ENCODE assay signal across 1 cellular context in genomic region chr3:177145954-177146353, GRCh38.
TF ChIP-seq lines count a peak whose summit lies in the region.

No MANE protein-coding gene starts in this region.

TF ChIP-seq in GM23338, 12 proteins besides CTCF, POLR2A, EP300 and RAD21 (continued from another document):
- TF ChIP-seq ETS1 (IDR thresholded peaks at IDR 0.05) (no peak), STAT1 (IDR thresholded peaks at IDR 0.05; ENCODE audit: unreplicated experiment) (no peak), ZNF114 (CRISPR knock-in tag; IDR thresholded peaks at IDR 0.05) (no peak), JUNB (IDR thresholded peaks at IDR 0.05; ENCODE audit: unreplicated experiment) (no peak), CREB1 (CRISPR knock-in tag; IDR thresholded peaks at IDR 0.05; ENCODE audit: low read depth) (no peak), ZNF331 (CRISPR knock-in tag; IDR thresholded peaks at IDR 0.05; ENCODE audit: low read depth) (no peak), EZH2 (IDR thresholded peaks at IDR 0.05; ENCODE audit: low read depth, unreplicated experiment) (no peak), NANOG (IDR thresholded peaks at IDR 0.05; ENCODE audit: borderline replicate concordance) (no peak), REST (IDR thresholded peaks at IDR 0.05; ENCODE audit: unreplicated experiment) (no peak), ZNF462 (CRISPR knock-in tag; IDR thresholded peaks at IDR 0.05) (no peak)
